18 cellular contexts compared by ENCODE assay signal in genomic region chr5:2996248-2996647, GRCh38.
DNase-seq lines count a peak whose midpoint lies in the region; FAIRE-seq and TF ChIP-seq lines count a peak whose summit lies in the region.
"Had no signal": no experiment of that assay in that cellular context is flagged by ENCODE, and none has a peak within 500 bp of the region (broad histone marks: within the 10 kb centered on the region; RNA-seq: fewer than 3 reads in every experiment).

No MANE protein-coding gene starts in this region.

- FAIRE-seq in RCC 7860 (lab: Jason Lieb, UNC) (peak; percentile 30), H1 (lab: Jason Lieb, UNC) (no peak)
- FAIRE-seq: D721Med, G401.6 had no signal

- POLR2A ChIA-PET in H1 (lab: Charles Lee; ENCODE audit: partially characterized antibody) = no interaction called here

- TF ChIP-seq CTCF in H1 (IDR thresholded peaks at IDR 0.05; ENCODE audit: control extremely low read depth in 1 of 3, insufficient read depth in 1 of 3, low read depth in 1 of 3, low read length in 3 of 3) (no peak), type B pancreatic cell (conservative IDR thresholded peaks at IDR 0.05) (no peak), neural progenitor cell (IDR thresholded peaks at IDR 0.05) (no peak)

- WGBS in GM23248 (ENCODE audit: low coverage in 1 of 2, low lambda C conversion rate in 2 of 2, missing lambda C conversion rate in 2 of 2), 2 experiments = 37 to 42% methylated on average over 12 of the region's 12 CpGs
- WGBS in H1 (ENCODE audit: extremely low coverage in 1 of 2, insufficient coverage in 1 of 2, insufficient read length in 1 of 2, insufficient replicate concordance in 2 of 2, low coverage in 1 of 2, low lambda C conversion rate in 2 of 2, missing lambda C conversion rate in 1 of 2), 2 experiments = 93% methylated on average over 12 of the region's 12 CpGs; no CpG with 5 or more reads in 1 of the 2 experiments

- H2BK5ac ChIP-seq in H1 (ENCODE audit: low read depth, low read length) = no peak overlapping the region

- H3K56ac ChIP-seq in H1 (replicated peaks; ENCODE audit: insufficient read length, low read depth, low read length) = no peak overlapping the region

- no peak overlapping the region for H2AK5ac ChIP-seq in H1 (ENCODE audit: low read depth, low read length)

- no peaks in the 10 kb centered on the region for H3K9me2 ChIP-seq in GM23248 (ENCODE audit: insufficient read depth)

- no peak overlapping the region; the same call in 1 of the 2 replicates for H4K8ac ChIP-seq in H1 (ENCODE audit: extremely low read depth, insufficient read depth, low read length)

- H3F3A ChIP-seq in GM23248 (ENCODE audit: insufficient read depth) (no peaks in the 10 kb centered on the region), neural progenitor cell (ENCODE audit: low read depth) (no peaks in the 10 kb centered on the region)

- H2BK20ac ChIP-seq in H1 (ENCODE audit: low read length) = no peak overlapping the region

- H3K36me3 ChIP-seq in GM23248 (ENCODE audit: low read depth) (no peaks in the 10 kb centered on the region), H1 (ENCODE audit: control insufficient read depth in 2 of 4, insufficient read depth in 4 of 4, low read length in 3 of 4) (no peaks in the 10 kb centered on the region), neural progenitor cell (no peaks in the 10 kb centered on the region)
- H3K36me3 ChIP-seq: BLaER1 treated with 17β-estradiol and CSF1 and Interleukin-3, amounts not matched to agents 10 nM and 100 nM; HAP-1 had no signal

- H3K9ac ChIP-seq in GM23248 (no peak overlapping the region), H1 (replicated peaks in 1 of 4; ENCODE audit: extremely low read depth in 1 of 4, low read depth in 3 of 4, low read length in 3 of 4) (no peak overlapping the region), neural progenitor cell (no peak overlapping the region)
- H3K9ac ChIP-seq: BLaER1 treated with 17β-estradiol and CSF1 and Interleukin-3, amounts not matched to agents 10 nM and 100 nM had no signal

- CTCF ChIA-PET in H1 (lab: Charles Lee; ENCODE audit: partially characterized antibody) = interaction anchor here (1.5 to 1.7 kb wide), 2 partner anchors 16 to 146 kb away, joined by 3 to 4 read pairs; no protein-coding TSS in a partner anchor

- H3K4me3 ChIP-seq in GM23248 (no peak overlapping the region), H1 (ENCODE audit: extremely low read depth in 1 of 4, insufficient read depth in 2 of 4, low read depth in 3 of 4, low read length in 4 of 4) (no peak overlapping the region), neural progenitor cell (no peak overlapping the region)
- H3K4me3 ChIP-seq: BLaER1 treated with 17β-estradiol and CSF1 and Interleukin-3, amounts not matched to agents 10 nM and 100 nM; HAP-1 had no signal

- no peaks in the 10 kb centered on the region for H3K23me2 ChIP-seq in H1 (ENCODE audit: low read depth, low read length)

- H3K79me1 ChIP-seq in H1 (ENCODE audit: low read depth, low read length) = no peaks in the 10 kb centered on the region

- no peaks in the 10 kb centered on the region for H3K4me1 ChIP-seq in GM23248 (ENCODE audit: insufficient read depth)
- H3K4me1 ChIP-seq in H1 (replicated peaks in 1 of 4; ENCODE audit: control insufficient read depth in 3 of 4, insufficient read depth in 4 of 4, low read length in 3 of 4) = no peaks in the 10 kb centered on the region; a peak in 1 of 7 replicates
- peaks cover 9% of the 10 kb centered on the region for H3K4me1 ChIP-seq in neural progenitor cell
- H3K4me1 ChIP-seq: BLaER1 treated with 17β-estradiol and CSF1 and Interleukin-3, amounts not matched to agents 10 nM and 100 nM; HAP-1 had no signal

- no peaks in the 10 kb centered on the region for H3K9me3 Mint-ChIP-seq in type B pancreatic cell
- H3K9me3 Mint-ChIP-seq in neural progenitor cell = peaks cover 2% of the 10 kb centered on the region

- H3K36me3 Mint-ChIP-seq in type B pancreatic cell (no peaks in the 10 kb centered on the region), neural progenitor cell (no peaks in the 10 kb centered on the region)
- H3K36me3 Mint-ChIP-seq: CD8-positive, alpha-beta memory T cell had no signal

- H3K4me3 Mint-ChIP-seq in type B pancreatic cell (no peak overlapping the region), neural progenitor cell (no peak overlapping the region)
- H3K4me3 Mint-ChIP-seq: CD8-positive, alpha-beta memory T cell had no signal

- H2BK120ac ChIP-seq in H1 (replicated peaks; ENCODE audit: low read depth, low read length) = no peak overlapping the region

- no peak overlapping the region for H3K4me2 ChIP-seq in GM23248 (ENCODE audit: unreplicated experiment)
- no peak overlapping the region for H3K4me2 ChIP-seq in H1 (ENCODE audit: insufficient read depth in 1 of 2, low read depth in 2 of 2, low read length in 2 of 2)
- H3K4me2 ChIP-seq in neural progenitor cell = no peak overlapping the region
- H3K4me2 ChIP-seq: BLaER1 treated with 17β-estradiol and CSF1 and Interleukin-3, amounts not matched to agents 10 nM and 100 nM had no signal

- H4K20me1 ChIP-seq in GM23248 (ENCODE audit: insufficient read depth) (no peaks in the 10 kb centered on the region), H1 (replicated peaks in 1 of 2; ENCODE audit: control insufficient read depth in 1 of 2, insufficient read depth in 2 of 2, low read length in 2 of 2) (no peaks in the 10 kb centered on the region), neural progenitor cell (ENCODE audit: low read depth) (no peaks in the 10 kb centered on the region)
- H4K20me1 ChIP-seq: BLaER1 treated with 17β-estradiol and CSF1 and Interleukin-3, amounts not matched to agents 10 nM and 100 nM had no signal

- no peak for TF ChIP-seq RAD21 in H1 (IDR thresholded peaks at IDR 0.05 in 1 of 2, conservative IDR thresholded peaks at IDR 0.05 in 1 of 2; ENCODE audit: low read depth in 2 of 2, low read length in 2 of 2)

- no peak overlapping the region for H4K91ac ChIP-seq in H1 (replicated peaks; ENCODE audit: insufficient read length, low read length)

- 0 out of 2 replicates have a peak overlapping the region, but pooled peaks have one; percentile 17 for H2BK12ac ChIP-seq in H1 (ENCODE audit: low read depth, low read length)

- H3K27ac ChIP-seq in GM23248 (no peak overlapping the region), H1 (ENCODE audit: low read depth, low read length) (no peak overlapping the region; the same call in 1 of the 2 replicates), neural progenitor cell (no peak overlapping the region)
- H3K27ac ChIP-seq: BLaER1 treated with 17β-estradiol and CSF1 and Interleukin-3, amounts not matched to agents 10 nM and 100 nM had no signal

- DNase-seq in GM23248 = peak; percentile 1
- peak; percentile 73 for DNase-seq in RCC 7860 (ENCODE audit: low spot score)
- no peak for DNase-seq in H1 (ENCODE audit: low read depth in 1 of 2, low spot score in 2 of 2)
- no peak for DNase-seq in type B pancreatic cell (ENCODE audit: extremely low spot score, unreplicated experiment)
- no peak for DNase-seq in neural progenitor cell (ENCODE audit: low spot score)
- DNase-seq in SHP77 treated with DMSO at 0.1 percent for 48 hours (lab: John Stamatoyannopoulos, UW) = no peak
- no peak for DNase-seq in effector CD8-positive, alpha-beta T cell (lab: John Stamatoyannopoulos, UW)
- DNase-seq: CD8-positive, alpha-beta memory T cell; DMS79 treated with DMSO at 0.1 percent for 48 hours; Kasumi-1; NCI-H1694 treated with DMSO at 0.1 percent for 48 hours; NCI-H510A; NCI-H748 treated with DMSO at 0.1 percent for 48 hours; RPMI8226 had no signal

- TF ChIP-seq POLR2A in H1 (IDR thresholded peaks at IDR 0.05; ENCODE audit: control extremely low read depth in 1 of 2, low read depth in 2 of 2, low read length in 2 of 2) = no peak

- TF ChIP-seq EP300 in H1 (IDR thresholded peaks at IDR 0.05; ENCODE audit: borderline replicate concordance in 1 of 2, low read depth in 2 of 2, low read length in 2 of 2) = no peak

- H3K27me3 Mint-ChIP-seq in type B pancreatic cell (peaks cover 5% of the 10 kb centered on the region), neural progenitor cell (ENCODE audit: insufficient read depth, low read depth) (peaks cover 3% of the 10 kb centered on the region)
- H3K27me3 Mint-ChIP-seq: CD8-positive, alpha-beta memory T cell had no signal

- H3K27ac Mint-ChIP-seq in type B pancreatic cell (peak overlapping the region; percentile 36), neural progenitor cell (no peak overlapping the region)
- H3K27ac Mint-ChIP-seq: CD8-positive, alpha-beta memory T cell had no signal

- no peak overlapping the region for H3K18ac ChIP-seq in H1 (ENCODE audit: extremely low read depth, low read length)

- no peak overlapping the region for H4K5ac ChIP-seq in H1 (ENCODE audit: insufficient read length, low read depth, low read length)

- H3K79me2 ChIP-seq in GM23248 (ENCODE audit: insufficient read depth) (no peaks in the 10 kb centered on the region), H1 (ENCODE audit: control insufficient read depth in 1 of 2, insufficient read depth in 2 of 2, low read length in 2 of 2) (no peaks in the 10 kb centered on the region), neural progenitor cell (ENCODE audit: low read depth) (no peaks in the 10 kb centered on the region)

- H2AFZ ChIP-seq in GM23248 (no peak overlapping the region), H1 (ENCODE audit: low read length) (no peak overlapping the region), neural progenitor cell (replicated peaks) (no peak overlapping the region)

- H3K9me3 ChIP-seq in GM23248 (ENCODE audit: low read depth) = no peaks in the 10 kb centered on the region
- H3K9me3 ChIP-seq in H1 (ENCODE audit: insufficient read depth in 2 of 2, low read depth in 1 of 2, low read length in 1 of 2) = no peaks in the 10 kb centered on the region
- H3K9me3 ChIP-seq in neural progenitor cell (ENCODE audit: low read depth) = no peaks in the 10 kb centered on the region
- H3K9me3 ChIP-seq: HAP-1 had no signal

- in situ Hi-C loops in GM23248 (cut with MboI) = no loop called here

- H2BK15ac ChIP-seq in H1 (ENCODE audit: low read length) = no peak overlapping the region

- H3K27me3 ChIP-seq in GM23248 (replicated peaks; ENCODE audit: insufficient read depth) (no peaks in the 10 kb centered on the region), H1 (replicated peaks in 1 of 4; ENCODE audit: control insufficient read depth in 3 of 4, extremely low read depth in 1 of 4, insufficient read depth in 3 of 4, low read length in 3 of 4) (no peaks in the 10 kb centered on the region), neural progenitor cell (no peaks in the 10 kb centered on the region)
- H3K27me3 ChIP-seq: BLaER1 treated with 17β-estradiol and CSF1 and Interleukin-3, amounts not matched to agents 10 nM and 100 nM had no signal

- H3K14ac ChIP-seq in H1 (ENCODE audit: insufficient read length) = no peak overlapping the region

- H3K23ac ChIP-seq in H1 (ENCODE audit: insufficient read length) = no peak overlapping the region

- H3K4ac ChIP-seq in H1 (replicated peaks; ENCODE audit: insufficient read length, low read depth, low read length) = no peak overlapping the region

- peaks cover 14% of the 10 kb centered on the region for H3K4me1 Mint-ChIP-seq in type B pancreatic cell (ENCODE audit: unreplicated experiment)
- H3K4me1 Mint-ChIP-seq in neural progenitor cell = peaks cover 26% of the 10 kb centered on the region
- H3K4me1 Mint-ChIP-seq: CD8-positive, alpha-beta memory T cell had no signal

TF ChIP-seq in H1, 55 proteins besides CTCF, POLR2A, EP300 and RAD21 (continues in another document):
- no peak for TF ChIP-seq TAF7 (optimal IDR thresholded peaks at IDR 0.05; ENCODE audit: borderline replicate concordance, low read depth, low read length)
- TF ChIP-seq CHD1 (IDR thresholded peaks at IDR 0.05; ENCODE audit: low read depth, low read length) = no peak

Comparison
In these comparisons a context has a peak if more than half of its experiments do, and no peak if none do; other contexts are left out.
1. DNase-seq: peak in GM23248 (single experiment) and RCC 7860 (single experiment); none in H1 (0 of 2), type B pancreatic cell (single experiment), neural progenitor cell (single experiment), SHP77 treated with DMSO at 0.1 percent for 48 hours (single experiment) and effector CD8-positive, alpha-beta T cell (single experiment).